Comparison of ENCODE assay signal across 11 cellular contexts in genomic region chr17:82531431-82531881, GRCh38. TPM values are rescaled to one million over a fixed set of nuclear protein-coding genes. Genes with fewer than 3 reads are reported as not detected.
DNase-seq lines count a peak whose midpoint lies in the region; ATAC-seq and TF ChIP-seq lines count a peak whose summit lies in the region.
"Had no signal": no experiment of that assay in that cellular context is flagged by ENCODE, and none has a peak within 500 bp of the region (broad histone marks: within the 10 kb centered on the region; RNA-seq: fewer than 3 reads in every experiment).

No MANE protein-coding gene starts in this region.

- H3K4me1 ChIP-seq in CD8-positive, alpha-beta T cell (ENCODE audit: insufficient read depth, low read length): peaks cover 43% of the 10 kb centered on the region
- peaks cover 71% of the 10 kb centered on the region for H3K4me1 ChIP-seq in mammary epithelial cell (ENCODE audit: insufficient read depth, low read length)

- no peak for ATAC-seq in CD8-positive, alpha-beta T cell
- ATAC-seq in natural killer cell (peak in 1 of 3 donors; percentile 27), HG03039 (IDR thresholded peaks at IDR 0.05; ENCODE audit: unreplicated experiment) (no peak)

- WGBS in mammary epithelial cell (ENCODE audit: low coverage, missing lambda C conversion rate): 89% methylated on average over 7 of the region's 7 CpGs

- peaks cover 67% of the 10 kb centered on the region for H3K4me1 Mint-ChIP-seq in CD8-positive, alpha-beta T cell (ENCODE audit: low read depth)
- H3K4me1 Mint-ChIP-seq in natural killer cell: peaks cover 57 to 64% of the 10 kb centered on the region in 2 donors

- intact Hi-C loops in CD8-positive, alpha-beta T cell (cut with DNase I, micrococcal nuclease): no loop called here
- intact Hi-C loops in mammary epithelial cell (cut with micrococcal nuclease) (no loop called here), natural killer cell (cut with micrococcal nuclease) (no loop called here)

- no peaks in the 10 kb centered on the region for H3K27me3 ChIP-seq in CD8-positive, alpha-beta T cell (ENCODE audit: insufficient read depth, low read length)
- H3K27me3 ChIP-seq in mammary epithelial cell (ENCODE audit: insufficient read depth, low read length): no peaks in the 10 kb centered on the region
- H3K27me3 ChIP-seq: vagina had no signal

- peaks cover 2% of the 10 kb centered on the region for H4K20me1 ChIP-seq in mammary epithelial cell (ENCODE audit: insufficient read depth, low read length)

- H3K27me3 Mint-ChIP-seq in CD8-positive, alpha-beta T cell (ENCODE audit: low read depth): no peaks in the 10 kb centered on the region
- H3K27me3 Mint-ChIP-seq in natural killer cell (ENCODE audit: low read depth in 2 of 2): no peaks in the 10 kb centered on the region
- H3K27me3 Mint-ChIP-seq: IgD-negative memory B cell had no signal

- no TSS peak for BruUV-seq in mammary epithelial cell (replicated peaks; lab: Mats Ljungman, UMichigan)

- H3K27ac ChIP-seq in CD8-positive, alpha-beta T cell (ENCODE audit: low read depth, low read length): no peak overlapping the region
- H3K27ac ChIP-seq in mammary epithelial cell (ENCODE audit: insufficient read depth, low read depth, low read length): peak overlapping the region; percentile 89
- H3K27ac ChIP-seq: PC-9 had no signal

- no peak for TF ChIP-seq CTCF in CD8-positive, alpha-beta T cell (IDR thresholded peaks at IDR 0.05)
- no peak for TF ChIP-seq CTCF in mammary epithelial cell (conservative IDR thresholded peaks at IDR 0.05 in 1 of 2, IDR thresholded peaks at IDR 0.05 in 1 of 2; ENCODE audit: extremely low read depth in 1 of 2, insufficient read depth in 1 of 2, low read depth in 1 of 2, low read length in 2 of 2)
- no peak for TF ChIP-seq CTCF in natural killer cell (IDR thresholded peaks at IDR 0.05)

- in situ Hi-C loops in mammary epithelial cell (cut with MboI; ENCODE audit: low sequenced_read_pairs in 2 of 2): no loop called here

- H3K9me3 ChIP-seq in CD8-positive, alpha-beta T cell (ENCODE audit: low read length): no peaks in the 10 kb centered on the region
- no peaks in the 10 kb centered on the region for H3K9me3 ChIP-seq in mammary epithelial cell (replicated peaks; ENCODE audit: insufficient read depth, low read length)
- H3K9me3 ChIP-seq: vagina had no signal

- POLR2A ChIA-PET in CD8-positive, alpha-beta T cell (lab: Charles Lee): no interaction called here

- no peak for DNase-seq in CD8-positive, alpha-beta T cell
- peak; percentile 41 for DNase-seq in NCI-H226
- peak; percentile 61 for DNase-seq in mammary epithelial cell
- DNase-seq in natural killer cell: no peak
- no peak for DNase-seq in 8988T
- no peak for DNase-seq in RPMI8226
- no peak for DNase-seq in stimulated activated CD4-positive, alpha-beta T cell treated with anti-CD3 and anti-CD28 coated beads, Interleukin-4, amount 100 ng/mL, for 4 hours
- DNase-seq: PC-9 had no signal

- H3K27ac Mint-ChIP-seq in CD8-positive, alpha-beta T cell: no peak overlapping the region
- H3K27ac Mint-ChIP-seq in natural killer cell: peak overlapping the region; percentile 60 to 65
- H3K27ac Mint-ChIP-seq: IgD-negative memory B cell had no signal

- H3K9ac ChIP-seq in mammary epithelial cell (ENCODE audit: insufficient read depth, low read length): no peak overlapping the region

- no peak overlapping the region for H3K4me3 ChIP-seq in CD8-positive, alpha-beta T cell (ENCODE audit: low read depth, low read length)
- H3K4me3 ChIP-seq in mammary epithelial cell (replicated peaks in 1 of 3; ENCODE audit: insufficient read depth in 1 of 3, low read depth in 2 of 3, low read length in 3 of 3): no peak overlapping the region
- H3K4me3 ChIP-seq: PC-9, vagina had no signal

- dilution Hi-C loops in mammary epithelial cell (cut with HindIII; ENCODE audit: low sequenced_read_pairs): loop anchor here (10.0 kb wide), 1 partner anchor 327 kb away; no protein-coding TSS in a partner anchor

- no peaks in the 10 kb centered on the region for H3K9me3 Mint-ChIP-seq in CD8-positive, alpha-beta T cell
- no peaks in the 10 kb centered on the region for H3K9me3 Mint-ChIP-seq in natural killer cell
- H3K9me3 Mint-ChIP-seq: IgD-negative memory B cell had no signal

- peak overlapping the region; percentile 22 for H3K4me2 ChIP-seq in mammary epithelial cell (ENCODE audit: insufficient read depth, low read depth, low read length)
- H3K4me2 ChIP-seq: PC-9 had no signal

- H2AFZ ChIP-seq in mammary epithelial cell (ENCODE audit: low read depth, low read length): no peak overlapping the region
- H2AFZ ChIP-seq: PC-9 had no signal

- CTCF ChIA-PET in CD8-positive, alpha-beta T cell (lab: Charles Lee): interaction anchor here (1.0 to 1.5 kb wide), 2 partner anchors 20 to 22 kb away, joined by 4 read pairs; no protein-coding TSS in a partner anchor
- CTCF ChIA-PET in mammary epithelial cell (lab: Charles Lee; ENCODE audit: low non-redundant PET): no interaction called here

- no peaks in the 10 kb centered on the region for H3K36me3 ChIP-seq in CD8-positive, alpha-beta T cell (ENCODE audit: insufficient read depth, low read length)
- H3K36me3 ChIP-seq in mammary epithelial cell (ENCODE audit: insufficient read depth, low read length): no peaks in the 10 kb centered on the region
- H3K36me3 ChIP-seq: vagina had no signal

- H3K79me2 ChIP-seq in mammary epithelial cell (ENCODE audit: insufficient read depth, low read length): peaks cover 92% of the 10 kb centered on the region

- peaks cover 5% of the 10 kb centered on the region for H3K36me3 Mint-ChIP-seq in CD8-positive, alpha-beta T cell
- H3K36me3 Mint-ChIP-seq in natural killer cell: no peaks in the 10 kb centered on the region

- H3K4me3 Mint-ChIP-seq in CD8-positive, alpha-beta T cell: peak overlapping the region; percentile 11
- no peak overlapping the region for H3K4me3 Mint-ChIP-seq in natural killer cell

RNA-seq across cellular contexts. Expression of gene FOXK2, which starts 11.9 kb away (rescaled TPM):
- 10 to 100 TPM; 36.1 to 37.7 TPM for total RNA-seq in CD8-positive, alpha-beta T cell
- 10 to 100 TPM; 57.3 to 80.8 TPM for total RNA-seq in mammary epithelial cell
- polyA plus RNA-seq in mammary epithelial cell: 36.6 TPM
- polyA minus RNA-seq in mammary epithelial cell: 43.2 TPM
- 10 to 100 TPM; 42.5 to 50.0 (median 46.4) TPM for total RNA-seq in natural killer cell

Comparison
In these comparisons a context has a peak if more than half of its experiments do, and no peak if none do; other contexts are left out.
1. DNase-seq: peak in NCI-H226 (single experiment) and mammary epithelial cell (single experiment); none in CD8-positive, alpha-beta T cell (0 of 7), natural killer cell (single experiment), 8988T (single experiment), RPMI8226 (single experiment) and stimulated activated CD4-positive, alpha-beta T cell treated with anti-CD3 and anti-CD28 coated beads, Interleukin-4, amount 100 ng/mL, for 4 hours (0 of 2).